ENCODE assay signal across 10 cellular contexts in the genomic region with DNA sequence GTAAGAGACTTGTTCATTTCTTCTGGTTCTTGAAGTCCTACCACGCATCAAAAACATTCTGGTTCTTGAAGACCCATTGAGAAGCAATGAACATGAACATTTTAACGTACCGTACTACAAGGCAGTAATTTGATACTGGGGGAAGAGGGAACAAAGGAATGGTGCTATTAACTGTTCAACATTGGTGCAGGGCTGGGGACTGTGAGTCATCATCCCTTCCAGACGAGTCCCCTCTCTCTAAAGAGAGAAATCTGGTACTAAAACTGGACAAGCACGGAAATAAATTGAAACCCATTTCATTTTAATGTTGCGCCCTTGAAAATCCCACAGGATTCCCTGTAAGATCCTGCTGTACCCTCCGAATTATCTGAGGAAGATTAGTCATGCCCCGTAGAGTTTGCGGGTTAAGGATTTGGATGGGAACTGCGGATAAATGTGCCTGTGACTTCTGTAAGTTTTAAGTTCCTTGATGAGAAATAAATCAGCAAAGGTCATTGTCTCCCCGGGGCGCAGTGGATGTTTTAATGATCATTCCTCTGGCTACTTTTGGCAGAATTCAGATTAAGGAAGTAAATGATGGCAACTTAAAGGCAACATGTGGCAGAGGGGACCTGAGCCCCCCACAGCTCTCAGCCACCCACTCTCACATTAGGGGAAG.
DNase-seq lines count a peak whose midpoint lies in the region; ATAC-seq and TF ChIP-seq lines count a peak whose summit lies in the region.
"Had no signal": no experiment of that assay in that cellular context is flagged by ENCODE, and none has a peak within 500 bp of the region (broad histone marks: within the 10 kb centered on the region; RNA-seq: fewer than 3 reads in every experiment).

No MANE protein-coding gene starts in this region.

- H3K4me2 ChIP-seq in BLaER1 treated with 17β-estradiol and CSF1 and Interleukin-3, amounts not matched to agents 10 nM and 100 nM = peak overlapping the region in 10 of 11 experiments; percentile 11 to 75 (median 44); a peak in 16 of 22 replicates

- peak overlapping the region in 7 of 11 experiments; percentile 6 to 43 (median 26); a peak in 9 of 22 replicates for H3K27ac ChIP-seq in BLaER1 treated with 17β-estradiol and CSF1 and Interleukin-3, amounts not matched to agents 10 nM and 100 nM
- no peak overlapping the region for H3K27ac ChIP-seq in RWPE1

- no peaks in the 10 kb centered on the region for H3K27me3 ChIP-seq in BLaER1 treated with 17β-estradiol and CSF1 and Interleukin-3, amounts not matched to agents 10 nM and 100 nM
- 0 out of 2 replicates have a peak, but pooled peaks cover 2% of the 10 kb centered on the region for H3K27me3 ChIP-seq in HAP-1 (ENCODE audit: low read depth)

- peaks cover 8 to 24% (median 13%) of the 10 kb centered on the region in 10 experiments; a peak in 19 of 20 replicates for H3K4me1 ChIP-seq in BLaER1 treated with 17β-estradiol and CSF1 and Interleukin-3, amounts not matched to agents 10 nM and 100 nM
- H3K4me1 ChIP-seq in HAP-1 = no peaks in the 10 kb centered on the region; the same call in 1 of the 2 replicates

- H3K4me3 ChIP-seq in BLaER1 treated with 17β-estradiol and CSF1 and Interleukin-3, amounts not matched to agents 10 nM and 100 nM = no peak overlapping the region
- H3K4me3 ChIP-seq in HAP-1 = no peak overlapping the region

- H3K36me3 ChIP-seq in BLaER1 treated with 17β-estradiol and CSF1 and Interleukin-3, amounts not matched to agents 10 nM and 100 nM = peaks cover 0 to 24% (median 0%) of the 10 kb centered on the region in 11 experiments; a peak in 6 of 22 replicates
- H3K36me3 ChIP-seq in HAP-1 (replicated peaks) = no peaks in the 10 kb centered on the region

- TF ChIP-seq CTCF in RWPE1 (conservative IDR thresholded peaks at IDR 0.05; ENCODE audit: low read depth) = no peak

- in situ Hi-C loops in HAP-1 (cut with MboI; ENCODE audit: low sequenced_read_pairs) = no loop called here

- H3K9ac ChIP-seq in BLaER1 treated with 17β-estradiol and CSF1 and Interleukin-3, amounts not matched to agents 10 nM and 100 nM = no peak overlapping the region

- CTCF ChIA-PET in RWPE1 (lab: Yijun Ruan, JAX) = no interaction called here

- POLR2A ChIA-PET in RWPE1 (lab: Yijun Ruan, JAX; ENCODE audit: low non-redundant PET) = no interaction called here

- H4K20me1 ChIP-seq in BLaER1 treated with 17β-estradiol and CSF1 and Interleukin-3, amounts not matched to agents 10 nM and 100 nM = peaks cover 0 to 41% (median 0%) of the 10 kb centered on the region in 11 experiments; a peak in 3 of 22 replicates

- ATAC-seq in GM18520 (IDR thresholded peaks at IDR 0.05; ENCODE audit: unreplicated experiment) = no peak

- H3K9me3 ChIP-seq in BLaER1 treated with 17β-estradiol and CSF1 and Interleukin-3, amounts not matched to agents 10 nM and 100 nM (replicated peaks in 1 of 11) = peaks cover 0 to 12% (median 0%) of the 10 kb centered on the region in 11 experiments; a peak in 5 of 22 replicates
- no peaks in the 10 kb centered on the region for H3K9me3 ChIP-seq in HAP-1

- DNase-seq in HAP-1 (ENCODE audit: low spot score in 2 of 2) (peak; percentile 10 to 22), RWPE1 (ENCODE audit: low spot score) (peak; percentile 6), iris pigment epithelial cell (ENCODE audit: low read depth) (peak; percentile 35), germinal center (ENCODE audit: low spot score) (no peak), NCI-H2029 treated with DMSO at 0.1 percent for 48 hours (lab: John Stamatoyannopoulos, UW) (no peak)
- DNase-seq in activated CD4-positive, CD25-positive, alpha-beta regulatory T cell treated with anti-CD3 and anti-CD28 coated beads, Interleukin-2, amount 50 U/mL, for 72 hours = no peak
- DNase-seq: activated effector memory CD4-positive, alpha-beta T cell treated with Interleukin-2 at 50 U/mL for 16 hours; NCI-H1105 had no signal

Comparison
In these comparisons a context has a peak if more than half of its experiments do, and no peak if none do; other contexts are left out.
1. DNase-seq: peak in HAP-1 (2 of 2), RWPE1 (single experiment) and iris pigment epithelial cell (single experiment); none in germinal center (single experiment), activated CD4-positive, CD25-positive, alpha-beta regulatory T cell treated with anti-CD3 and anti-CD28 coated beads, Interleukin-2, amount 50 U/mL, for 72 hours (single experiment) and NCI-H2029 treated with DMSO at 0.1 percent for 48 hours (single experiment).